Comparison of ENCODE assay signal across 27 cellular contexts in genomic region chr2:80527119-80527518, GRCh38.
"Had no signal": no experiment of that assay in that cellular context is flagged by ENCODE, and none has a peak within 500 bp of the region (broad histone marks: within the 10 kb centered on the region; RNA-seq: fewer than 3 reads in every experiment).

No MANE protein-coding gene starts in this region.

- H3K9me3 ChIP-seq: adrenal gland, breast epithelium, colonic mucosa had no signal

- H3K4me3 ChIP-seq: adrenal gland, breast epithelium, colonic mucosa had no signal

- H3K36me3 ChIP-seq: adrenal gland, breast epithelium, colonic mucosa had no signal

- H3K27me3 ChIP-seq: adrenal gland, breast epithelium, colonic mucosa had no signal

- DNase-seq: activated CD4-positive, alpha-beta memory T cell treated with anti-CD3 and anti-CD28 coated beads for 36 hours; activated CD4-positive, alpha-beta T cell treated with anti-CD3 and anti-CD28 coated beads for 48 hours; activated CD4-positive, CD25-positive, alpha-beta regulatory T cell treated with anti-CD3 and anti-CD28 coated beads, Interleukin-2, amount 50 U/mL, for 72 hours; activated CD8-positive, alpha-beta memory T cell treated with anti-CD3 and anti-CD28 coated beads for 24 hours; activated gamma-delta T cell treated with Interleukin-2 at 50 U/mL for 16 hours; activated naive CD4-positive, alpha-beta T cell treated with anti-CD3 and anti-CD28 coated beads, Interleukin-2, amount 50 U/mL, for 16 hours; activated naive CD8-positive, alpha-beta T cell treated with anti-CD3 and anti-CD28 coated beads, Interleukin-2, amount 10 ng/mL, durations not matched to agents 7 days and 5 days; activated T-cell treated with anti-CD3 and anti-CD28 coated beads for 4 hours; activated T-cell treated with anti-CD3 and anti-CD28 coated beads, Interleukin-2, amount 50 U/mL, for 72 hours; adrenal gland; aorta; caudate nucleus; colonic mucosa; NCI-H1092; NCI-H1417; NCI-H1694 treated with DMSO at 0.1 percent for 48 hours; NCI-H2029 treated with DMSO at 0.1 percent for 48 hours; NCI-H345; NCI-H510A; NCI-H526 treated with DMSO at 0.1 percent for 48 hours; NCI-H82; NK-92 treated with Interleukin-12 subunit alpha and Interleukin-12 subunit beta, amount 100 ng/mL, for 24 hours; SIG-M5; T-helper 17 cell; T-helper 9 cell had no signal

- ATAC-seq: activated T-cell treated with anti-CD3 and anti-CD28 coated beads, Interleukin-2, amount 50 U/mL, for 72 hours; T-helper 17 cell; WTC11 had no signal

- H3K4me1 ChIP-seq: adrenal gland, breast epithelium, colonic mucosa had no signal

- H3K27ac ChIP-seq: adrenal gland, breast epithelium, colonic mucosa had no signal
